8 cellular contexts compared by ENCODE assay signal in the genomic region with DNA sequence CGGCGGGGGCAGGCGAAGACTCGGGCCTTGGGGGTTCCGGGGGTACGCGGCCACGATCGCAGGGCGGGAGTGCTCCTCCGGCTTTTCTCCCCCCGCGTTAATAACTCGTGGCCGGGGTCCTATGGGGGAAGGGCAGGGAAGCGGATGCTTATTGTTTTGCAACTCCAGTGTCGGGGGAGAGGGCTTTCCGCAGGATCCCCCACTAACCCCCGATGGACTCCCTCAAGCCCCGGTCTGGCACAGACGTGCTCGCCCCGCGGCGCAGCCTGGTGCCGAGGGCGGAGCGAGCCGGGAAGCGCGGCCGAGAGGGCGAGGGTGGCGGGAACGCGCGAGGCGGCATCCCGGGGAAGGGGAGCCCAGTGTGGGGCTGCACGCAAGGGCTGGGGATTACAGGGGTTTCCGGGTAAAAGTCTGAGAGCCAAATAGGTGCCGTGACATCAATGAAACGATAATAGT. TPM values are rescaled to one million over a fixed set of nuclear protein-coding genes. Genes with fewer than 3 reads are reported as not detected.
DNase-seq lines count a peak whose midpoint lies in the region; ATAC-seq and TF ChIP-seq lines count a peak whose summit lies in the region.

No MANE protein-coding gene starts in this region.

- POLR2A ChIA-PET in WTC11 (lab: Charles Lee): interaction anchor here (0.5 to 1.8 kb wide), 5 partner anchors 11 to 237 kb away, joined by 3 to 5 read pairs (median 5); partner anchors contain the start of gene TMCO1

- no peak for TF ChIP-seq POLR2A in lower leg skin (IDR thresholded peaks at IDR 0.05)

- DNase-seq in NK-92 treated with Interleukin-12 subunit alpha and Interleukin-12 subunit beta, amount 100 ng/mL, for 24 hours (lab: John Stamatoyannopoulos, UW): peak; percentile 57
- DNase-seq in NK-92 (lab: John Stamatoyannopoulos, UW; ENCODE audit: unreplicated experiment): no peak
- DNase-seq in NCI-H1092 treated with DMSO at 0.1 percent for 48 hours (lab: John Stamatoyannopoulos, UW): peak; percentile 87
- DNase-seq in WTC11 (ENCODE audit: low spot score): peak; percentile 40
- no peak for DNase-seq in lower leg skin (ENCODE audit: low spot score in 2 of 2)
- peak; percentile 3 to 47 (median 30) for DNase-seq in stimulated activated CD4-positive, alpha-beta T cell treated with anti-CD3 and anti-CD28 coated beads, TNF-alpha, amount 100 ng/mL, for 4 hours (ENCODE audit: low read depth in 3 of 3)

- H3K27ac Mint-ChIP-seq in WTC11: peak overlapping the region; percentile 98

- H3K9me3 Mint-ChIP-seq in WTC11: 0 out of 2 replicates have a peak, but pooled peaks cover 3% of the 10 kb centered on the region

- H3K4me3 Mint-ChIP-seq in WTC11: peak overlapping the region; percentile 88

- intact Hi-C loops in lower leg skin (cut with DNase I; ENCODE audit: low total_unique reads): no loop called here

- WGBS in lower leg skin, 2 donors: 0% methylated on average over 29 to 33 of the region's 43 CpGs

- no peak for TF ChIP-seq CTCF in WTC11 (IDR thresholded peaks at IDR 0.05)
- no peak for TF ChIP-seq CTCF in lower leg skin (IDR thresholded peaks at IDR 0.05)

- peaks cover 11% of the 10 kb centered on the region for H3K36me3 Mint-ChIP-seq in WTC11

- CTCF ChIA-PET in WTC11 (lab: Charles Lee): no interaction called here

- H3K4me1 Mint-ChIP-seq in WTC11: peaks cover 39% of the 10 kb centered on the region

- no peaks in the 10 kb centered on the region for H3K27me3 Mint-ChIP-seq in WTC11 (ENCODE audit: low read depth)

- H3K4me3 ChIP-seq in lower leg skin (ENCODE audit: low read depth, poor library complexity, severe bottlenecking): peak overlapping the region; percentile 73

- ATAC-seq in HG02610 (IDR thresholded peaks at IDR 0.05; ENCODE audit: unreplicated experiment): peak; percentile 50
- ATAC-seq in WTC11: peak; percentile 9

- peak overlapping the region; percentile 15 for H3K27ac ChIP-seq in cingulate gyrus (ENCODE audit: low read depth, low read length)

TF ChIP-seq in WTC11, 78 proteins besides CTCF, POLR2A, EP300 and RAD21:
- TF ChIP-seq USF1 (CRISPR knock-in tag; IDR thresholded peaks at IDR 0.05) (0 out of 2 replicates have a peak, but pooled peaks have one; percentile 31), ZBTB21 (CRISPR knock-in tag; IDR thresholded peaks at IDR 0.05; ENCODE audit: borderline replicate concordance) (no peak), JUN (CRISPR knock-in tag; IDR thresholded peaks at IDR 0.05) (peak; percentile 5; the same call in 1 of the 2 replicates), NR2C2 (CRISPR knock-in tag; IDR thresholded peaks at IDR 0.05) (no peak), AFF4 (CRISPR knock-in tag; IDR thresholded peaks at IDR 0.05; ENCODE audit: borderline replicate concordance) (no peak), ZNF121 (CRISPR knock-in tag; IDR thresholded peaks at IDR 0.05) (no peak), ZNF219 (CRISPR knock-in tag; IDR thresholded peaks at IDR 0.05; ENCODE audit: borderline replicate concordance) (no peak), E2F5 (CRISPR knock-in tag; IDR thresholded peaks at IDR 0.05) (peak; percentile 62; the same call in 1 of the 2 replicates), RORB (CRISPR knock-in tag; IDR thresholded peaks at IDR 0.05) (no peak)
- TF ChIP-seq, protein P1, sequence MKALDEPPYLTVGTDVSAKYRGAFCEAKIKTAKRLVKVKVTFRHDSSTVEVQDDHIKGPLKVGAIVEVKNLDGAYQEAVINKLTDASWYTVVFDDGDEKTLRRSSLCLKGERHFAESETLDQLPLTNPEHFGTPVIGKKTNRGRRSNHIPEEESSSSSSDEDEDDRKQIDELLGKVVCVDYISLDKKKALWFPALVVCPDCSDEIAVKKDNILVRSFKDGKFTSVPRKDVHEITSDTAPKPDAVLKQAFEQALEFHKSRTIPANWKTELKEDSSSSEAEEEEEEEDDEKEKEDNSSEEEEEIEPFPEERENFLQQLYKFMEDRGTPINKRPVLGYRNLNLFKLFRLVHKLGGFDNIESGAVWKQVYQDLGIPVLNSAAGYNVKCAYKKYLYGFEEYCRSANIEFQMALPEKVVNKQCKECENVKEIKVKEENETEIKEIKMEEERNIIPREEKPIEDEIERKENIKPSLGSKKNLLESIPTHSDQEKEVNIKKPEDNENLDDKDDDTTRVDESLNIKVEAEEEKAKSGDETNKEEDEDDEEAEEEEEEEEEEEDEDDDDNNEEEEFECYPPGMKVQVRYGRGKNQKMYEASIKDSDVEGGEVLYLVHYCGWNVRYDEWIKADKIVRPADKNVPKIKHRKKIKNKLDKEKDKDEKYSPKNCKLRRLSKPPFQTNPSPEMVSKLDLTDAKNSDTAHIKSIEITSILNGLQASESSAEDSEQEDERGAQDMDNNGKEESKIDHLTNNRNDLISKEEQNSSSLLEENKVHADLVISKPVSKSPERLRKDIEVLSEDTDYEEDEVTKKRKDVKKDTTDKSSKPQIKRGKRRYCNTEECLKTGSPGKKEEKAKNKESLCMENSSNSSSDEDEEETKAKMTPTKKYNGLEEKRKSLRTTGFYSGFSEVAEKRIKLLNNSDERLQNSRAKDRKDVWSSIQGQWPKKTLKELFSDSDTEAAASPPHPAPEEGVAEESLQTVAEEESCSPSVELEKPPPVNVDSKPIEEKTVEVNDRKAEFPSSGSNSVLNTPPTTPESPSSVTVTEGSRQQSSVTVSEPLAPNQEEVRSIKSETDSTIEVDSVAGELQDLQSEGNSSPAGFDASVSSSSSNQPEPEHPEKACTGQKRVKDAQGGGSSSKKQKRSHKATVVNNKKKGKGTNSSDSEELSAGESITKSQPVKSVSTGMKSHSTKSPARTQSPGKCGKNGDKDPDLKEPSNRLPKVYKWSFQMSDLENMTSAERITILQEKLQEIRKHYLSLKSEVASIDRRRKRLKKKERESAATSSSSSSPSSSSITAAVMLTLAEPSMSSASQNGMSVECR (CRISPR knock-in tag; IDR thresholded peaks at IDR 0.05; ENCODE audit: borderline replicate concordance): peak; percentile 69
- TF ChIP-seq, protein P2, sequence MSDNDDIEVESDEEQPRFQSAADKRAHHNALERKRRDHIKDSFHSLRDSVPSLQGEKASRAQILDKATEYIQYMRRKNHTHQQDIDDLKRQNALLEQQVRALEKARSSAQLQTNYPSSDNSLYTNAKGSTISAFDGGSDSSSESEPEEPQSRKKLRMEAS (CRISPR knock-in tag; IDR thresholded peaks at IDR 0.05): no peak

RNA-seq across cellular contexts. Expression of gene UCK2, which starts 0.7 kb away (rescaled TPM):
- 74.3 to 85.7 TPM (median 79.2 TPM) in 3 replicates for total RNA-seq in WTC11 (2021)
- 10 to 100 TPM; 40.3 to 47.8 (median 42.2) TPM for total RNA-seq in lower leg skin

RNA-seq across cellular contexts. Expression of gene TMCO1, which starts 59.5 kb away (rescaled TPM):
- total RNA-seq in WTC11 (2021) (51.9 to 52.8 TPM (median 52.5 TPM) in 3 replicates), lower leg skin (10 to 100 TPM; 34.4 to 48.6 (median 42.7) TPM)

Comparison
In these comparisons a context has a peak if more than half of its experiments do, and no peak if none do; other contexts are left out.
1. DNase-seq: peak in NK-92 treated with Interleukin-12 subunit alpha and Interleukin-12 subunit beta, amount 100 ng/mL, for 24 hours (single experiment), NCI-H1092 treated with DMSO at 0.1 percent for 48 hours (single experiment), WTC11 (single experiment) and stimulated activated CD4-positive, alpha-beta T cell treated with anti-CD3 and anti-CD28 coated beads, TNF-alpha, amount 100 ng/mL, for 4 hours (3 of 3); none in NK-92 (single experiment) and lower leg skin (0 of 2).